In the genomic region with DNA sequence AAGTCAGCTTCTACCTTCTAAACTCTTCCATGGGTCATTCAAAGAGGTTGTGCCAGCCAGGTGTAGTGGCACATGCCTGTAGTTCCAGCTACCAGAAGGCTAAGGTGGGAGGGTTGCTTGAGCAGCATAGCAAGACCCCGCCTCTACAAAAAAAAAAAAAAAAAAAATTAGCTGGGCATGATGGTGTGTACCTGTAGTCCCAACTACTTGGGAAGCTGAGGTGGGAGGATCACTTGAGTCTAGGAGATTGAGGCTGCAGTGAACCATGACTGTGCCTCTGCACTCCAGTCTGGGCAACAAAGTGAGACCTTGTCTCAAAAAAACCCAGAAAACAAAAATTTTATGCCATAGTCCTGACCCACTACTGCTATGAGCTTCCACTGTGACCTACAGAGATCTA, we compare ENCODE assay signal across 8 cellular contexts.
"Had no signal": no experiment of that assay in that cellular context is flagged by ENCODE, and none has a peak within 500 bp of the region (broad histone marks: within the 10 kb centered on the region; RNA-seq: fewer than 3 reads in every experiment).

No MANE protein-coding gene starts in this region.

- H3K9me3 ChIP-seq: HAP-1 had no signal

- DNase-seq: GM23248, GOT3, H7, H9, HCEC 1CT, HFFc6 had no signal

- H3K27ac ChIP-seq: GM23248 had no signal

- H3K36me3 ChIP-seq: HAP-1 had no signal

- H3K4me3 ChIP-seq: GM23248, GM23338, HAP-1 had no signal
